In genomic region chr15:85879334-85880163, GRCh38 we compare ENCODE assay signal across 15 cellular contexts.
DNase-seq lines count a peak whose midpoint lies in the region; ATAC-seq and TF ChIP-seq lines count a peak whose summit lies in the region.
"Had no signal": no experiment of that assay in that cellular context is flagged by ENCODE, and none has a peak within 500 bp of the region (broad histone marks: within the 10 kb centered on the region; RNA-seq: fewer than 3 reads in every experiment).

No MANE protein-coding gene starts in this region.

- H3K9me2 ChIP-seq in MM.1S (replicated peaks; ENCODE audit: insufficient read depth, low read length) = no peaks in the 10 kb centered on the region

- H3K4me3 ChIP-seq in RWPE2 (ENCODE audit: severe bottlenecking) = no peak overlapping the region
- no peak overlapping the region for H3K4me3 ChIP-seq in MM.1S (ENCODE audit: low read length)
- H3K4me3 ChIP-seq: BLaER1, esophagus squamous epithelium had no signal

- H3K27me3 ChIP-seq in RWPE2 (ENCODE audit: insufficient read depth, poor library complexity, severe bottlenecking) (peaks cover 13% of the 10 kb centered on the region), MM.1S (replicated peaks; ENCODE audit: insufficient read depth, low read length) (no peaks in the 10 kb centered on the region)
- H3K27me3 ChIP-seq: BLaER1 had no signal

- no peaks in the 10 kb centered on the region for H3K79me2 ChIP-seq in MM.1S (ENCODE audit: low read length)

- no peaks in the 10 kb centered on the region for H3K9me3 ChIP-seq in RWPE2 (ENCODE audit: severe bottlenecking)
- no peaks in the 10 kb centered on the region for H3K9me3 ChIP-seq in MM.1S (replicated peaks; ENCODE audit: insufficient read depth, low read length)
- H3K9me3 ChIP-seq: esophagus squamous epithelium had no signal

- DNase-seq in AG08395 (ENCODE audit: low spot score) (peak; percentile 65), RWPE2 (ENCODE audit: low spot score) (no peak), islet precursor cell (peak; percentile 75), MM.1S (no peak)
- no peak for DNase-seq in activated naive CD4-positive, alpha-beta T cell treated with anti-CD3 and anti-CD28 coated beads, Interleukin-2, amount 50 U/mL, for 16 hours
- DNase-seq: activated CD8-positive, alpha-beta memory T cell treated with anti-CD3 and anti-CD28 coated beads, Interleukin-2, amount 50 U/mL, for 4 hours; esophagus squamous epithelium; midbrain; stimulated activated CD4-positive, alpha-beta T cell treated with anti-CD3 and anti-CD28 coated beads, Interleukin-4, amount 100 ng/mL, for 24 hours; stimulated activated naive CD8-positive, alpha-beta T cell treated with anti-CD3 and anti-CD28 coated beads, Interleukin-15, Interleukin-2, amounts not matched to agents 100 U/mL and 50 U/mL, for 24 hours had no signal

- TF ChIP-seq CTCF in RWPE2 (IDR thresholded peaks at IDR 0.05; ENCODE audit: poor library complexity, severe bottlenecking) (no peak), MM.1S (IDR thresholded peaks at IDR 0.05; ENCODE audit: low read length) (no peak)

- H4K20me1 ChIP-seq in MM.1S (ENCODE audit: insufficient read depth, low read length) = no peaks in the 10 kb centered on the region
- H4K20me1 ChIP-seq: BLaER1 had no signal

- no peaks in the 10 kb centered on the region for H3K4me1 ChIP-seq in RWPE2 (ENCODE audit: insufficient read depth, poor library complexity, severe bottlenecking)
- no peaks in the 10 kb centered on the region for H3K4me1 ChIP-seq in MM.1S (ENCODE audit: low read length)
- H3K4me1 ChIP-seq: BLaER1 had no signal

- H3K4me2 ChIP-seq in MM.1S (ENCODE audit: low read depth, low read length) = no peak overlapping the region
- H3K4me2 ChIP-seq: BLaER1, KMS-11 had no signal

- H3K9ac ChIP-seq in MM.1S (ENCODE audit: low read length) = no peak overlapping the region
- H3K9ac ChIP-seq: BLaER1, KMS-11 had no signal

- no peaks in the 10 kb centered on the region for H3F3A ChIP-seq in MM.1S (ENCODE audit: insufficient read depth, low read length)

- H3K36me3 ChIP-seq in RWPE2 (ENCODE audit: low read depth) = no peaks in the 10 kb centered on the region
- H3K36me3 ChIP-seq in MM.1S (replicated peaks; ENCODE audit: insufficient read depth, low read length) = no peaks in the 10 kb centered on the region
- H3K36me3 ChIP-seq: BLaER1, esophagus squamous epithelium had no signal

- ATAC-seq in GM18511 (IDR thresholded peaks at IDR 0.05; ENCODE audit: unreplicated experiment) (peak; percentile 56), RWPE2 (ENCODE audit: low read depth) (peak; percentile 33; the same call in 2 of the 3 replicates), HG02588 (IDR thresholded peaks at IDR 0.05; ENCODE audit: unreplicated experiment) (no peak), HG03439 (IDR thresholded peaks at IDR 0.05; ENCODE audit: unreplicated experiment) (no peak)
- ATAC-seq: stimulated activated naive CD8-positive, alpha-beta T cell treated with anti-CD3 and anti-CD28 coated beads, Interleukin-15, Interleukin-2, amounts not matched to agents 100 U/mL and 50 U/mL, for 24 hours had no signal

- no peak overlapping the region for H2AFZ ChIP-seq in MM.1S (ENCODE audit: low read length)

- H3K27ac ChIP-seq in RWPE2 (ENCODE audit: poor library complexity, severe bottlenecking) = no peak overlapping the region
- no peak overlapping the region for H3K27ac ChIP-seq in MM.1S (ENCODE audit: low read length)
- H3K27ac ChIP-seq: BLaER1, esophagus squamous epithelium, KMS-11 had no signal

Comparison
In these comparisons a context has a peak if more than half of its experiments do, and no peak if none do; other contexts are left out.
1. DNase-seq: peak in AG08395 (single experiment) and islet precursor cell (single experiment); none in RWPE2 (single experiment), MM.1S (single experiment) and activated naive CD4-positive, alpha-beta T cell treated with anti-CD3 and anti-CD28 coated beads, Interleukin-2, amount 50 U/mL, for 16 hours (single experiment).
2. ATAC-seq: peak in GM18511 (single experiment) and RWPE2 (single experiment); none in HG02588 (single experiment) and HG03439 (single experiment).